Comparison of ENCODE assay signal across 1 cellular context in genomic region chr12:6338955-6339761, GRCh38.
TF ChIP-seq lines count a peak whose summit lies in the region.

No MANE protein-coding gene starts in this region.

TF ChIP-seq in GM12878, 131 proteins besides CTCF, POLR2A, EP300 and RAD21:
- TF ChIP-seq HDGF (IDR thresholded peaks at IDR 0.05) (peak; percentile 26; the same call in 1 of the 2 replicates), ZBTB40 (IDR thresholded peaks at IDR 0.05; ENCODE audit: borderline replicate concordance) (no peak), PRDM15 (CRISPR knock-in tag; IDR thresholded peaks at IDR 0.05) (no peak), CBX3 (IDR thresholded peaks at IDR 0.05; ENCODE audit: borderline replicate concordance, low read depth) (no peak), ZBTB11 (CRISPR knock-in tag; IDR thresholded peaks at IDR 0.05) (no peak), RAD51 (IDR thresholded peaks at IDR 0.05) (no peak), TBL1XR1 (IDR thresholded peaks at IDR 0.05; ENCODE audit: low read depth, low read length) (no peak), EGR1 (IDR thresholded peaks at IDR 0.05; ENCODE audit: borderline replicate concordance in 1 of 2, low read depth in 2 of 2, low read length in 2 of 2) (no peak), EZH2 (IDR thresholded peaks at IDR 0.05; ENCODE audit: borderline replicate concordance, control insufficient read depth, low read depth, low read length) (no peak), ZNF24 (IDR thresholded peaks at IDR 0.05) (peak; percentile 53), BCLAF1 (IDR thresholded peaks at IDR 0.05) (no peak), CREB1 (IDR thresholded peaks at IDR 0.05; ENCODE audit: low read depth) (no peak)
TF ChIP-seq in GM12878: peak in this region for 2.
